Comparison of ENCODE assay signal across 22 cellular contexts in genomic region chr14:104113631-104114420, GRCh38. TPM values are rescaled to one million over a fixed set of nuclear protein-coding genes. Genes with fewer than 3 reads are reported as not detected.
DNase-seq lines count a peak whose midpoint lies in the region; ATAC-seq, FAIRE-seq and TF ChIP-seq lines count a peak whose summit lies in the region.
"Had no signal": no experiment of that assay in that cellular context is flagged by ENCODE, and none has a peak within 500 bp of the region (broad histone marks: within the 10 kb centered on the region; RNA-seq: fewer than 3 reads in every experiment).

No MANE protein-coding gene starts in this region.

- in situ Hi-C loops in HepG2 (cut with HindIII; ENCODE audit: extremely low pct_ligation_motif_present, low pct_unique_long_range_greater_than_20kb): no loop called here

- DNase-seq in right lobe of liver: peak; percentile 20 to 62 (median 48)
- no peak for DNase-seq in HepG2 (ENCODE audit: low spot score)
- peak; percentile 16 for DNase-seq in colonic mucosa
- peak; percentile 67 for DNase-seq in kidney
- peak; percentile 26 for DNase-seq in stomach
- DNase-seq in DMS53 treated with DMSO at 0.1 percent for 48 hours (lab: John Stamatoyannopoulos, UW; ENCODE audit: unreplicated experiment): no peak
- DNase-seq in MG63: no peak
- DNase-seq: activated naive CD4-positive, alpha-beta T cell treated with anti-CD3 and anti-CD28 coated beads for 36 hours; CD4-positive, CD25-positive, alpha-beta regulatory T cell; DMS53; HFFc6; KG1; mammary epithelial cell; naive B cell; NCI-H1930; NCI-H446 treated with DMSO at 0.1 percent for 48 hours; SHP77 had no signal

- no peak for TF ChIP-seq RAD21 in HepG2 (CRISPR knock-in tag; IDR thresholded peaks at IDR 0.05)

- no peak for TF ChIP-seq EP300 in HepG2 (IDR thresholded peaks at IDR 0.05; ENCODE audit: low read depth in 2 of 2, low read length in 2 of 2)
- no peak for TF ChIP-seq EP300 in HepG2 (CRISPR knock-in tag; IDR thresholded peaks at IDR 0.05; ENCODE audit: borderline replicate concordance)
- no peak for TF ChIP-seq EP300 in stomach (IDR thresholded peaks at IDR 0.05)

- no peaks in the 10 kb centered on the region for H3K79me2 ChIP-seq in HepG2 (ENCODE audit: insufficient read depth, low read length)

- H3K27me3 ChIP-seq in right lobe of liver (no peaks in the 10 kb centered on the region), HepG2 (ENCODE audit: control insufficient read depth in 1 of 2, insufficient read depth in 2 of 2, low read length in 2 of 2) (peaks cover 4 to 23% of the 10 kb centered on the region in 2 experiments), colonic mucosa (peaks cover 9% of the 10 kb centered on the region), stomach (peaks cover 21 to 69% (median 27%) of the 10 kb centered on the region in 3 donors), MG63 (no peaks in the 10 kb centered on the region)

- H3K9ac ChIP-seq in HepG2 (ENCODE audit: insufficient read depth, low read depth, low read length): no peak overlapping the region
- no peak overlapping the region for H3K9ac ChIP-seq in colonic mucosa (ENCODE audit: low read depth in 2 of 2, low read length in 2 of 2)
- no peak overlapping the region for H3K9ac ChIP-seq in kidney (ENCODE audit: low read length in 2 of 2)

- no peak for TF ChIP-seq POLR2A in right lobe of liver (IDR thresholded peaks at IDR 0.05)
- no peak for TF ChIP-seq POLR2A in HepG2 (IDR thresholded peaks at IDR 0.05; ENCODE audit: insufficient read depth in 1 of 2, low read depth in 2 of 2, low read length in 2 of 2)
- TF ChIP-seq POLR2A in stomach (IDR thresholded peaks at IDR 0.05): no peak

- H3K36me3 ChIP-seq in right lobe of liver: no peaks in the 10 kb centered on the region
- H3K36me3 ChIP-seq in HepG2 (replicated peaks in 1 of 2; ENCODE audit: control insufficient read depth in 1 of 2, insufficient read depth in 2 of 2, low read length in 2 of 2): no peaks in the 10 kb centered on the region
- no peaks in the 10 kb centered on the region for H3K36me3 ChIP-seq in colonic mucosa
- no peaks in the 10 kb centered on the region for H3K36me3 ChIP-seq in kidney (ENCODE audit: control insufficient read depth in 1 of 2, insufficient read depth in 2 of 2, low read length in 2 of 2)
- no peaks in the 10 kb centered on the region for H3K36me3 ChIP-seq in stomach
- no peaks in the 10 kb centered on the region for H3K36me3 ChIP-seq in MG63
- H3K36me3 ChIP-seq: prostate gland, tibial nerve had no signal

- POLR2A ChIA-PET in HepG2 (lab: Yijun Ruan, JAX): no interaction called here

- no peaks in the 10 kb centered on the region for H4K20me1 ChIP-seq in HepG2 (ENCODE audit: insufficient read depth, low read length)

- H3K4me2 ChIP-seq in HepG2 (ENCODE audit: low read depth, low read length): no peak overlapping the region

- H3K27ac ChIP-seq in right lobe of liver (no peak overlapping the region), HepG2 (ENCODE audit: extremely low read length, insufficient read depth, low read length) (no peak overlapping the region), colonic mucosa (no peak overlapping the region), kidney (ENCODE audit: low read depth in 2 of 2, low read length in 2 of 2) (no peak overlapping the region), stomach (no peak overlapping the region)
- H3K27ac ChIP-seq: prostate gland, tibial nerve had no signal

- 0% methylated on average over 1 of the region's 23 CpGs for WGBS in right lobe of liver (ENCODE audit: insufficient coverage, low coverage, low lambda C conversion rate, missing lambda C conversion rate)
- WGBS in HepG2 (ENCODE audit: low lambda C conversion rate): 3% methylated on average over 8 of the region's 23 CpGs
- WGBS in stomach, 5 donors: 47 to 70% (median 64%) methylated on average over 14 to 23 of the region's 23 CpGs

- H2AFZ ChIP-seq in HepG2 (ENCODE audit: low read length): no peak overlapping the region

- intact Hi-C loops in right lobe of liver (cut with DNase I) (no loop called here), HepG2 (cut with micrococcal nuclease; ENCODE audit: unreplicated experiment) (no loop called here), colonic mucosa (cut with DNase I) (no loop called here), kidney (cut with DNase I) (no loop called here), stomach (cut with DNase I; ENCODE audit: low total_unique reads) (no loop called here)

- no TSS peak for BruUV-seq in HepG2 (replicated peaks; lab: Mats Ljungman, UMichigan)

- H3K4me3 ChIP-seq in right lobe of liver: no peak overlapping the region
- no peak overlapping the region for H3K4me3 ChIP-seq in HepG2 (replicated peaks in 1 of 3; ENCODE audit: insufficient read depth in 1 of 3, low read depth in 2 of 3, low read length in 3 of 3)
- no peak overlapping the region for H3K4me3 ChIP-seq in colonic mucosa
- no peak overlapping the region for H3K4me3 ChIP-seq in kidney (ENCODE audit: low read length in 2 of 2)
- no peak overlapping the region for H3K4me3 ChIP-seq in stomach
- H3K4me3 ChIP-seq in MG63: no peak overlapping the region
- H3K4me3 ChIP-seq: prostate gland, tibial nerve had no signal

- no peak for FAIRE-seq in HepG2 (lab: Jason Lieb, UNC)
- no peak for FAIRE-seq in kidney (lab: Jason Lieb, UNC)

- H3K9me3 ChIP-seq in right lobe of liver: no peaks in the 10 kb centered on the region
- no peaks in the 10 kb centered on the region for H3K9me3 ChIP-seq in HepG2 (ENCODE audit: low read length)
- no peaks in the 10 kb centered on the region for H3K9me3 ChIP-seq in colonic mucosa
- H3K9me3 ChIP-seq in kidney (ENCODE audit: control insufficient read depth in 1 of 2, low read length in 2 of 2): no peaks in the 10 kb centered on the region
- H3K9me3 ChIP-seq in stomach: no peaks in the 10 kb centered on the region
- no peaks in the 10 kb centered on the region for H3K9me3 ChIP-seq in MG63
- H3K9me3 ChIP-seq: prostate gland, tibial nerve had no signal

- peaks cover 0 to 12% (median 0%) of the 10 kb centered on the region in 4 donors for H3K4me1 ChIP-seq in right lobe of liver
- no peaks in the 10 kb centered on the region for H3K4me1 ChIP-seq in HepG2 (ENCODE audit: insufficient read depth, low read length)
- no peaks in the 10 kb centered on the region for H3K4me1 ChIP-seq in colonic mucosa
- H3K4me1 ChIP-seq in kidney (ENCODE audit: control insufficient read depth in 1 of 2, insufficient read depth in 1 of 2, low read depth in 1 of 2, low read length in 2 of 2): peaks cover 0 to 5% of the 10 kb centered on the region in 2 donors
- H3K4me1 ChIP-seq in stomach: peaks cover 15 to 69% (median 57%) of the 10 kb centered on the region in 4 donors

- ATAC-seq in right lobe of liver (peak in 1 of 4 donors; percentile 1), HepG2 (no peak), HG03460 (IDR thresholded peaks at IDR 0.05; ENCODE audit: unreplicated experiment) (no peak)
- ATAC-seq: stimulated activated effector memory CD8-positive, alpha-beta T cell treated with anti-CD3 and anti-CD28 coated beads, Interleukin-12 subunit alpha, Interleukin-12 subunit beta, amount 100 ng/mL, for 72 hours had no signal

- CTCF ChIA-PET in HepG2 (lab: Yijun Ruan, JAX; ENCODE audit: low intra/inter-chr PET ratio, low total read pairs): no interaction called here

- no peak for TF ChIP-seq CTCF in right lobe of liver (IDR thresholded peaks at IDR 0.05)
- no peak for TF ChIP-seq CTCF in HepG2 (CRISPR knock-in tag; IDR thresholded peaks at IDR 0.05)
- no peak for TF ChIP-seq CTCF in colonic mucosa (IDR thresholded peaks at IDR 0.05)
- TF ChIP-seq CTCF in kidney (IDR thresholded peaks at IDR 0.05; ENCODE audit: borderline replicate concordance, extremely low read depth, insufficient read depth): no peak
- no peak for TF ChIP-seq CTCF in stomach (IDR thresholded peaks at IDR 0.05)

RNA-seq across cellular contexts. Expression of gene KIF26A, which starts 24.6 kb away (rescaled TPM):
- total RNA-seq in right lobe of liver (1 to 10 TPM in 4 of 6 experiments, under 1 TPM in 2; 0.79 to 1.5 (median 1.1) TPM), HepG2 (2016; rRNA removed; fragmentation: Illumina TruSeq; extraction: Trizol) (not detected in 2 replicates), colonic mucosa (10 to 100 TPM in 1 of 2 donors, 1 to 10 TPM in 1; 6.6 to 20.0 TPM), kidney (12.3 TPM), stomach (10 to 100 TPM in 1 of 5 donors, 1 to 10 TPM in 3, under 1 TPM in 1; 0.89 to 21.7 (median 2.8) TPM)
- total RNA-seq in HepG2 (2016; cell fraction: cytosol; rRNA removed; fragmentation: Illumina TruSeq; extraction: Trizol; ENCODE audit: low read depth): not detected in 2 replicates
- not detected in 2 replicates for total RNA-seq in HepG2 (2016; cell fraction: insoluble cytoplasmic fraction; rRNA removed; fragmentation: Illumina TruSeq; extraction: Trizol)
- total RNA-seq in HepG2 (2016; cell fraction: membrane; rRNA removed; fragmentation: Illumina TruSeq; extraction: Trizol): not detected in 2 replicates
- total RNA-seq in HepG2 (2016; cell fraction: nucleus; rRNA removed; fragmentation: Illumina TruSeq; extraction: Trizol): not detected in 2 replicates
- polyA plus RNA-seq in HepG2 (2011; rRNA removed) (not detected in 2 replicates), kidney (ENCODE audit: insufficient read depth, low read depth, low replicate concordance) (2.3 TPM), stomach (1 to 10 TPM in 2 of 3 donors, under 1 TPM in 1; 0.65 to 1.8 (median 1.2) TPM)
- not detected in 2 replicates for polyA plus RNA-seq in HepG2 (2011; cell fraction: cytosol; rRNA removed)
- not detected in 2 replicates for polyA plus RNA-seq in HepG2 (2011; cell fraction: nucleus; rRNA removed)
- not detected in 2 replicates for polyA plus RNA-seq in HepG2 (2012)
- polyA plus RNA-seq in HepG2 (2016; cell fraction: cytosol; fragmentation: Illumina TruSeq; extraction: Trizol; ENCODE audit: low read depth): not detected in 2 replicates
- not detected in 2 replicates for polyA plus RNA-seq in HepG2 (2016; cell fraction: insoluble cytoplasmic fraction; fragmentation: Illumina TruSeq; extraction: Trizol; ENCODE audit: low read depth)
- not detected in 2 replicates for polyA plus RNA-seq in HepG2 (2016; cell fraction: membrane; fragmentation: Illumina TruSeq; extraction: Trizol; ENCODE audit: low read depth)
- not detected in 2 replicates for polyA plus RNA-seq in HepG2 (2016; cell fraction: nucleus; fragmentation: Illumina TruSeq; extraction: Trizol; ENCODE audit: insufficient read depth, low read depth)
- 0.02 and 12.4 TPM in 2 replicates for polyA minus RNA-seq in HepG2 (2011; rRNA and poly(A)+ RNA removed; ENCODE audit: low replicate concordance)
- polyA minus RNA-seq in HepG2 (2011; cell fraction: cytosol; rRNA and poly(A)+ RNA removed): 0.18 and 0.30 TPM in 2 replicates
- 0.13 TPM in 1 of 2 replicates, not detected in the other for polyA minus RNA-seq in HepG2 (2011; cell fraction: nucleus; rRNA and poly(A)+ RNA removed)
- 0.92 and 1.1 TPM in 2 replicates for total RNA-seq in MG63 (2014; rRNA removed; shearing (Covaris generic); ENCODE audit: low replicate concordance)
- polyA plus RNA-seq: AG04450; CD4-positive, CD25-positive, alpha-beta regulatory T cell had no signal

RNA-seq across cellular contexts. Expression of gene ASPG, which starts 28.3 kb away (rescaled TPM):
- 100 to 1,000 TPM in 3 of 6 experiments, 10 to 100 TPM in 3; 37.3 to 232 (median 110) TPM for total RNA-seq in right lobe of liver
- not detected in 2 replicates for total RNA-seq in HepG2 (2016; rRNA removed; fragmentation: Illumina TruSeq; extraction: Trizol)
- not detected in 2 replicates for total RNA-seq in HepG2 (2016; cell fraction: cytosol; rRNA removed; fragmentation: Illumina TruSeq; extraction: Trizol; ENCODE audit: low read depth)
- not detected in 2 replicates for total RNA-seq in HepG2 (2016; cell fraction: insoluble cytoplasmic fraction; rRNA removed; fragmentation: Illumina TruSeq; extraction: Trizol)
- not detected in 2 replicates for total RNA-seq in HepG2 (2016; cell fraction: membrane; rRNA removed; fragmentation: Illumina TruSeq; extraction: Trizol)
- total RNA-seq in HepG2 (2016; cell fraction: nucleus; rRNA removed; fragmentation: Illumina TruSeq; extraction: Trizol): not detected in 2 replicates
- polyA plus RNA-seq in HepG2 (2011; rRNA removed): not detected in 2 replicates
- polyA plus RNA-seq in HepG2 (2011; cell fraction: cytosol; rRNA removed): not detected in 2 replicates
- polyA plus RNA-seq in HepG2 (2011; cell fraction: nucleus; rRNA removed): not detected in 2 replicates
- not detected in 2 replicates for polyA plus RNA-seq in HepG2 (2012)
- not detected in 2 replicates for polyA plus RNA-seq in HepG2 (2016; cell fraction: cytosol; fragmentation: Illumina TruSeq; extraction: Trizol; ENCODE audit: low read depth)
- polyA plus RNA-seq in HepG2 (2016; cell fraction: insoluble cytoplasmic fraction; fragmentation: Illumina TruSeq; extraction: Trizol; ENCODE audit: low read depth): not detected in 2 replicates
- polyA plus RNA-seq in HepG2 (2016; cell fraction: membrane; fragmentation: Illumina TruSeq; extraction: Trizol; ENCODE audit: low read depth): not detected in 2 replicates
- not detected in 2 replicates for polyA plus RNA-seq in HepG2 (2016; cell fraction: nucleus; fragmentation: Illumina TruSeq; extraction: Trizol; ENCODE audit: insufficient read depth, low read depth)
- 0.37 TPM in 1 of 2 replicates, not detected in the other for polyA minus RNA-seq in HepG2 (2011; rRNA and poly(A)+ RNA removed; ENCODE audit: low replicate concordance)
- polyA minus RNA-seq in HepG2 (2011; cell fraction: cytosol; rRNA and poly(A)+ RNA removed): not detected in 2 replicates
- polyA minus RNA-seq in HepG2 (2011; cell fraction: nucleus; rRNA and poly(A)+ RNA removed): not detected in 2 replicates
- 1 to 10 TPM; 1.4 to 7.5 TPM for total RNA-seq in colonic mucosa
- total RNA-seq in kidney: 2.5 TPM
- 58.1 TPM for polyA plus RNA-seq in kidney (ENCODE audit: insufficient read depth, low read depth, low replicate concordance)
- total RNA-seq in stomach: 10 to 100 TPM in 1 of 5 donors, 1 to 10 TPM in 2, under 1 TPM in 1, not detected in 1; 0.58 to 10.7 (median 5.3) TPM
- polyA plus RNA-seq in stomach: 1 to 10 TPM in 2 of 3 donors, under 1 TPM in 1; 0.12 to 5.5 (median 4.4) TPM
- total RNA-seq in MG63 (2014; rRNA removed; shearing (Covaris generic); ENCODE audit: low replicate concordance): not detected in 2 replicates
- total RNA-seq: activated naive CD4-positive, alpha-beta T cell treated with anti-CD3 and anti-CD28 coated beads for 36 hours; CD4-positive, CD25-positive, alpha-beta regulatory T cell; HFFc6 had no signal
- polyA plus RNA-seq: AG04450; CD4-positive, CD25-positive, alpha-beta regulatory T cell; mammary epithelial cell had no signal

Comparison
In these comparisons a context has a peak if more than half of its experiments do, and no peak if none do; other contexts are left out.
1. DNase-seq: peak in right lobe of liver (3 of 3), colonic mucosa (single experiment), kidney (single experiment) and stomach (single experiment); none in HepG2 (single experiment), DMS53 treated with DMSO at 0.1 percent for 48 hours (single experiment) and MG63 (single experiment).